8 cellular contexts compared by ENCODE assay signal in genomic region chr20:3237958-3238615, GRCh38. TPM values are rescaled to one million over a fixed set of nuclear protein-coding genes. Genes with fewer than 3 reads are reported as not detected.
DNase-seq lines count a peak whose midpoint lies in the region; TF ChIP-seq lines count a peak whose summit lies in the region.

No MANE protein-coding gene starts in this region.

- peaks cover 27% of the 10 kb centered on the region for H3K4me1 ChIP-seq in left ventricle myocardium inferior
- peaks cover 9 to 16% (median 10%) of the 10 kb centered on the region in 3 donors for H3K4me1 ChIP-seq in skeletal muscle tissue (ENCODE audit: control insufficient read depth in 3 of 3, insufficient read depth in 3 of 3, low read length in 3 of 3)
- H3K4me1 ChIP-seq in adrenal gland (replicated peaks in 1 of 2) = peaks cover 23 to 26% of the 10 kb centered on the region in 2 donors

- H3K27me3 ChIP-seq in H7 (ENCODE audit: control insufficient read depth, insufficient read depth, low read length) (peaks cover 51% of the 10 kb centered on the region), left ventricle myocardium inferior (ENCODE audit: low read depth) (peaks cover 67% of the 10 kb centered on the region), skeletal muscle tissue (ENCODE audit: control insufficient read depth in 3 of 3, insufficient read depth in 3 of 3, low read length in 3 of 3) (peaks cover 25 to 59% (median 42%) of the 10 kb centered on the region in 3 donors), adrenal gland (no peaks in the 10 kb centered on the region)

- H3K27ac ChIP-seq in VCaP (peak overlapping the region; percentile 50; the same call in 1 of the 2 replicates), left ventricle myocardium inferior (replicated peaks) (no peak overlapping the region), skeletal muscle tissue (ENCODE audit: low read depth, low read length) (no peak overlapping the region), adrenal gland (no peak overlapping the region)

- peak overlapping the region in 1 of 3 donors; percentile 68 for H3K9ac ChIP-seq in skeletal muscle tissue (ENCODE audit: low read depth in 1 of 3, low read length in 3 of 3)

- DNase-seq in H7 (peak; percentile 87), left ventricle myocardium inferior (no peak), adrenal gland (no peak), NCI-H446 treated with DMSO at 0.1 percent for 48 hours (lab: John Stamatoyannopoulos, UW) (no peak)
- DNase-seq in activated CD4-positive, alpha-beta T cell treated with anti-CD3 and anti-CD28 coated beads, Interleukin-2, amount 50 U/mL, for 1 hour = no peak
- no peak for DNase-seq in central memory CD4-positive, alpha-beta T cell

- TF ChIP-seq CTCF in VCaP (conservative IDR thresholded peaks at IDR 0.05) (no peak), left ventricle myocardium inferior (IDR thresholded peaks at IDR 0.05; ENCODE audit: borderline replicate concordance) (no peak), adrenal gland (IDR thresholded peaks at IDR 0.05) (no peak)

- intact Hi-C loops in left ventricle myocardium inferior (cut with micrococcal nuclease) = no loop called here
- intact Hi-C loops in adrenal gland (cut with DNase I) = no loop called here

- H3K36me3 ChIP-seq in H7 (replicated peaks; ENCODE audit: control insufficient read depth, insufficient read depth, low read length) (no peaks in the 10 kb centered on the region; the same call in 1 of the 2 replicates), left ventricle myocardium inferior (no peaks in the 10 kb centered on the region), skeletal muscle tissue (ENCODE audit: control insufficient read depth in 3 of 3, insufficient read depth in 3 of 3, low read length in 3 of 3) (no peaks in the 10 kb centered on the region), adrenal gland (replicated peaks in 1 of 2) (no peaks in the 10 kb centered on the region)

- H3K9me3 ChIP-seq in left ventricle myocardium inferior (replicated peaks) (no peaks in the 10 kb centered on the region), skeletal muscle tissue (ENCODE audit: control insufficient read depth in 3 of 3, low read length in 3 of 3) (no peaks in the 10 kb centered on the region), adrenal gland (replicated peaks in 1 of 3) (no peaks in the 10 kb centered on the region)

- no peak for TF ChIP-seq POLR2A in adrenal gland (IDR thresholded peaks at IDR 0.05)

- 4 to 71% (median 9%) methylated on average over 5 to 59 of the region's 59 CpGs for WGBS in adrenal gland, 4 donors

- peak overlapping the region; percentile 76 for H3K4me3 ChIP-seq in H7 (ENCODE audit: insufficient read depth, low read depth, low read length)
- peak overlapping the region; percentile 80 for H3K4me3 ChIP-seq in left ventricle myocardium inferior
- H3K4me3 ChIP-seq in skeletal muscle tissue (ENCODE audit: low read length in 3 of 3) = peak overlapping the region; percentile 30 to 70 (median 70)
- H3K4me3 ChIP-seq in adrenal gland = peak overlapping the region in 2 of 4 donors; percentile 60 to 99

RNA-seq across cellular contexts. Expression of gene SLC4A11, which starts 0.9 kb away (rescaled TPM):
- 3.1 and 4.9 TPM in 2 replicates for total RNA-seq in H7 (2014; rRNA removed; shearing (Covaris generic))
- 0.11 TPM for total RNA-seq in left ventricle myocardium inferior
- under 0.01 TPM for total RNA-seq in skeletal muscle tissue
- 10 to 100 TPM in 4 of 8 donors, 1 to 10 TPM in 4; 7.1 to 30.6 (median 13.0) TPM for total RNA-seq in adrenal gland
- 10 to 100 TPM in 1 of 3 donors, 1 to 10 TPM in 1, under 1 TPM in 1; 0.97 to 12.1 (median 6.4) TPM for polyA plus RNA-seq in adrenal gland

RNA-seq across cellular contexts. Expression of gene ITPA, which starts 28.8 kb away (rescaled TPM):
- 140 and 147 TPM in 2 replicates for total RNA-seq in H7 (2014; rRNA removed; shearing (Covaris generic))
- total RNA-seq in left ventricle myocardium inferior = 17.2 TPM
- total RNA-seq in skeletal muscle tissue = 42.8 TPM
- total RNA-seq in adrenal gland = 10 to 100 TPM; 41.4 to 82.3 (median 58.6) TPM
- 100 to 1,000 TPM in 2 of 3 donors, 10 to 100 TPM in 1; 29.3 to 182 (median 131) TPM for polyA plus RNA-seq in adrenal gland

RNA-seq across cellular contexts. Expression of gene DDRGK1, which starts 33.6 kb away (rescaled TPM):
- 38.5 and 46.5 TPM in 2 replicates for total RNA-seq in H7 (2014; rRNA removed; shearing (Covaris generic))
- total RNA-seq in left ventricle myocardium inferior = 30.0 TPM
- total RNA-seq in skeletal muscle tissue = 20.4 TPM
- 100 to 1,000 TPM; 124 to 202 (median 166) TPM for total RNA-seq in adrenal gland
- 100 to 1,000 TPM in 2 of 3 donors, 10 to 100 TPM in 1; 81.6 to 125 (median 113) TPM for polyA plus RNA-seq in adrenal gland
